1 cellular context compared by ENCODE assay signal in genomic region chr10:97664282-97664850, GRCh38.
TF ChIP-seq lines count a peak whose summit lies in the region.

No MANE protein-coding gene starts in this region.

TF ChIP-seq in HepG2, 621 proteins besides CTCF, POLR2A, EP300 and RAD21 (continues in another document):
- TF ChIP-seq FOXJ3 (CRISPR knock-in tag; IDR thresholded peaks at IDR 0.05; ENCODE audit: borderline replicate concordance) (0 out of 2 replicates have a peak, but pooled peaks have one; percentile 46), DPF2 (CRISPR knock-in tag; IDR thresholded peaks at IDR 0.05; ENCODE audit: borderline replicate concordance, low read depth) (0 out of 2 replicates have a peak, but pooled peaks have one; percentile 26), ARID3A (IDR thresholded peaks at IDR 0.05; ENCODE audit: low read depth, low read length) (peak; percentile 23; the same call in 1 of the 2 replicates), ZNF850 (CRISPR knock-in tag; conservative IDR thresholded peaks at IDR 0.05) (no peak), HNRNPH1 (optimal IDR thresholded peaks at IDR 0.05; ENCODE audit: low read depth, low read length) (no peak), ZNF136 (CRISPR knock-in tag; IDR thresholded peaks at IDR 0.05; ENCODE audit: low read depth) (no peak), ZNF710 (CRISPR knock-in tag; IDR thresholded peaks at IDR 0.05; ENCODE audit: borderline replicate concordance) (no peak), MED1 (CRISPR knock-in tag; IDR thresholded peaks at IDR 0.05) (0 out of 2 replicates have a peak, but pooled peaks have one; percentile 18), NR2C2 (CRISPR knock-in tag; IDR thresholded peaks at IDR 0.05; ENCODE audit: borderline replicate concordance) (0 out of 2 replicates have a peak, but pooled peaks have one; percentile 17), ATF1 (CRISPR knock-in tag; IDR thresholded peaks at IDR 0.05) (0 out of 2 replicates have a peak, but pooled peaks have one; percentile 14), ZNF276 (CRISPR knock-in tag; IDR thresholded peaks at IDR 0.05; ENCODE audit: low read depth) (no peak), SOX6 (IDR thresholded peaks at IDR 0.05) (no peak), SOX6 (CRISPR knock-in tag; IDR thresholded peaks at IDR 0.05) (peak; percentile 22; the same call in 1 of the 2 replicates), RCOR2 (CRISPR knock-in tag; IDR thresholded peaks at IDR 0.05) (0 out of 2 replicates have a peak, but pooled peaks have one; percentile 22), ARID4A (CRISPR knock-in tag; IDR thresholded peaks at IDR 0.05; ENCODE audit: borderline replicate concordance) (peak; percentile 36; the same call in 1 of the 2 replicates), REPIN1 (CRISPR knock-in tag; IDR thresholded peaks at IDR 0.05; ENCODE audit: borderline replicate concordance, low read depth) (no peak), KIAA2018 (CRISPR knock-in tag; IDR thresholded peaks at IDR 0.05; ENCODE audit: borderline replicate concordance) (no peak), ARNT2 (CRISPR knock-in tag; IDR thresholded peaks at IDR 0.05; ENCODE audit: low read depth) (no peak), PAXIP1 (CRISPR knock-in tag; conservative IDR thresholded peaks at IDR 0.05) (peak; percentile 20; the same call in 1 of the 2 replicates), ZNF121 (CRISPR knock-in tag; IDR thresholded peaks at IDR 0.05) (no peak), KDM3A (CRISPR knock-in tag; IDR thresholded peaks at IDR 0.05; ENCODE audit: low read depth) (no peak), ZBTB1 (CRISPR knock-in tag; IDR thresholded peaks at IDR 0.05; ENCODE audit: borderline replicate concordance) (no peak), ZNF644 (CRISPR knock-in tag; IDR thresholded peaks at IDR 0.05; ENCODE audit: low read depth) (peak; percentile 30; the same call in 1 of the 2 replicates), TFAP4 (IDR thresholded peaks at IDR 0.05; ENCODE audit: borderline replicate concordance, low read depth) (peak; percentile 88), ZNF225 (CRISPR knock-in tag; IDR thresholded peaks at IDR 0.05) (no peak), ZSCAN20 (CRISPR knock-in tag; IDR thresholded peaks at IDR 0.05; ENCODE audit: borderline replicate concordance) (no peak), CEBPB (IDR thresholded peaks at IDR 0.05; ENCODE audit: borderline replicate concordance, low read depth, low read length) (peak; percentile 90), HDAC1 (CRISPR knock-in tag; IDR thresholded peaks at IDR 0.05) (peak; percentile 36; the same call in 1 of the 2 replicates), NCOR1 (IDR thresholded peaks at IDR 0.05; ENCODE audit: borderline replicate concordance, low read length) (peak; percentile 40), BCL6 (CRISPR knock-in tag; IDR thresholded peaks at IDR 0.05) (0 out of 2 replicates have a peak, but pooled peaks have one; percentile 14), ZNF354B (CRISPR knock-in tag; IDR thresholded peaks at IDR 0.05) (no peak), GATAD2A (CRISPR knock-in tag; IDR thresholded peaks at IDR 0.05) (peak; percentile 46)
